ENCODE assay signal across 2 cellular contexts in genomic region chr1:237005674-237006073, GRCh38.
TF ChIP-seq lines count a peak whose summit lies in the region.

No MANE protein-coding gene starts in this region.

TF ChIP-seq in HEK293, 187 proteins besides CTCF, POLR2A, EP300 and RAD21 (continues in another document):
- TF ChIP-seq ZBTB26 (tag by site-specific recombination; optimal IDR thresholded peaks at IDR 0.05) (no peak), ZNF544 (tag by site-specific recombination; IDR thresholded peaks at IDR 0.05) (peak; percentile 97), REPIN1 (tag by site-specific recombination; IDR thresholded peaks at IDR 0.05; ENCODE audit: low read depth) (no peak), ZIC2 (tag by site-specific recombination; IDR thresholded peaks at IDR 0.05) (no peak), BCL11A (tag by site-specific recombination; IDR thresholded peaks at IDR 0.05; ENCODE audit: low read depth) (no peak), ZNF26 (tag by site-specific recombination; IDR thresholded peaks at IDR 0.05) (no peak), ZNF292 (tag by site-specific recombination; IDR thresholded peaks at IDR 0.05; ENCODE audit: borderline replicate concordance, low read depth) (no peak), ZNF473 (tag by site-specific recombination; IDR thresholded peaks at IDR 0.05) (0 out of 2 replicates have a peak, but pooled peaks have one; percentile 27), ZNF501 (tag by site-specific recombination; IDR thresholded peaks at IDR 0.05) (no peak), ZNF785 (tag by site-specific recombination; IDR thresholded peaks at IDR 0.05) (no peak), ATF2 (tag by site-specific recombination; IDR thresholded peaks at IDR 0.05; ENCODE audit: low read depth) (no peak), ZNF768 (tag by site-specific recombination; IDR thresholded peaks at IDR 0.05) (no peak), ZNF704 (tag by site-specific recombination; IDR thresholded peaks at IDR 0.05) (no peak), ZNF530 (tag by site-specific recombination; IDR thresholded peaks at IDR 0.05; ENCODE audit: low read depth) (no peak), ZNF677 (tag by site-specific recombination; IDR thresholded peaks at IDR 0.05) (0 out of 2 replicates have a peak, but pooled peaks have one; percentile 48), ZNF555 (tag by site-specific recombination; conservative IDR thresholded peaks at IDR 0.05) (no peak), ZNF148 (tag by site-specific recombination; IDR thresholded peaks at IDR 0.05; ENCODE audit: borderline replicate concordance) (peak; percentile 68; the same call in 1 of the 2 replicates), ZNF174 (tag by site-specific recombination; IDR thresholded peaks at IDR 0.05) (no peak), ZBTB17 (tag by site-specific recombination; IDR thresholded peaks at IDR 0.05) (no peak), SETDB1 (IDR thresholded peaks at IDR 0.05; ENCODE audit: insufficient read length, low read length) (no peak), ZBTB21 (tag by site-specific recombination; IDR thresholded peaks at IDR 0.05) (no peak), SALL2 (tag by site-specific recombination; IDR thresholded peaks at IDR 0.05; ENCODE audit: borderline replicate concordance) (no peak), KLF9 (tag by site-specific recombination; IDR thresholded peaks at IDR 0.05; ENCODE audit: low read depth) (no peak), GFI1B (tag by site-specific recombination; IDR thresholded peaks at IDR 0.05) (no peak), ZNF350 (tag by site-specific recombination; IDR thresholded peaks at IDR 0.05) (peak; percentile 86), KLF16 (tag by site-specific recombination; IDR thresholded peaks at IDR 0.05) (no peak), ZNF266 (tag by site-specific recombination; IDR thresholded peaks at IDR 0.05; ENCODE audit: low read depth) (no peak), ZNF548 (tag by site-specific recombination; IDR thresholded peaks at IDR 0.05) (no peak), ZNF529 (tag by site-specific recombination; IDR thresholded peaks at IDR 0.05; ENCODE audit: insufficient replicate concordance) (no peak)

TF ChIP-seq in K562, 482 proteins besides CTCF, POLR2A, EP300 and RAD21 (continued from another document):
- TF ChIP-seq POU5F1 (IDR thresholded peaks at IDR 0.05; ENCODE audit: borderline replicate concordance, low read depth, low read length, partially characterized antibody) (no peak), TFAP4 (CRISPR knock-in tag; IDR thresholded peaks at IDR 0.05; ENCODE audit: borderline replicate concordance) (no peak), FIP1L1 (IDR thresholded peaks at IDR 0.05; ENCODE audit: low read depth, low read length, poor library complexity, severe bottlenecking) (no peak), OTX1 (CRISPR knock-in tag; IDR thresholded peaks at IDR 0.05) (no peak), ZNF408 (CRISPR knock-in tag; IDR thresholded peaks at IDR 0.05; ENCODE audit: low read depth) (no peak), E2F5 (CRISPR knock-in tag; IDR thresholded peaks at IDR 0.05) (no peak), NFIX (CRISPR knock-in tag; IDR thresholded peaks at IDR 0.05; ENCODE audit: low read depth) (peak; percentile 92), CBFA2T3 (IDR thresholded peaks at IDR 0.05) (no peak), CLOCK (CRISPR knock-in tag; IDR thresholded peaks at IDR 0.05; ENCODE audit: borderline replicate concordance) (no peak), RBM17 (IDR thresholded peaks at IDR 0.05; ENCODE audit: borderline replicate concordance, low read depth, low read length) (no peak), NFIC (IDR thresholded peaks at IDR 0.05) (peak; percentile 98), TCF7 (IDR thresholded peaks at IDR 0.05; ENCODE audit: borderline replicate concordance) (no peak), HDAC6 (IDR thresholded peaks at IDR 0.05; ENCODE audit: low read depth, low read length) (no peak), BCLAF1 (IDR thresholded peaks at IDR 0.05; ENCODE audit: borderline replicate concordance in 1 of 2, control insufficient read depth in 1 of 2, low read depth in 2 of 2, low read length in 1 of 2) (no peak), NFYB (IDR thresholded peaks at IDR 0.05; ENCODE audit: extremely low read depth, insufficient read length) (no peak), ESRRA (IDR thresholded peaks at IDR 0.05; ENCODE audit: borderline replicate concordance, low read depth) (no peak), CEBPZ (IDR thresholded peaks at IDR 0.05; ENCODE audit: borderline replicate concordance, low read depth, low read length) (no peak)
